Comparison of ENCODE assay signal across 8 cellular contexts in genomic region chr21:21003701-21004100, GRCh38. TPM values are rescaled to one million over a fixed set of nuclear protein-coding genes. Genes with fewer than 3 reads are reported as not detected.
DNase-seq lines count a peak whose midpoint lies in the region; ATAC-seq, FAIRE-seq and TF ChIP-seq lines count a peak whose summit lies in the region.

No MANE protein-coding gene starts in this region.

- no peaks in the 10 kb centered on the region for H3K27me3 ChIP-seq in DND-41 (ENCODE audit: insufficient read depth, low read length, poor library complexity)
- H3K27me3 ChIP-seq in breast epithelium: no peaks in the 10 kb centered on the region

- H3K79me2 ChIP-seq in DND-41 (ENCODE audit: insufficient read depth, low read length): no peaks in the 10 kb centered on the region

- H4K20me1 ChIP-seq in DND-41 (ENCODE audit: insufficient read depth, low read length): no peaks in the 10 kb centered on the region

- TF ChIP-seq POLR2A in breast epithelium (IDR thresholded peaks at IDR 0.05): no peak

- intact Hi-C loops in breast epithelium (cut with DNase I; ENCODE audit: low total_unique reads): no loop called here

- no peak for FAIRE-seq in RCC 7860 (lab: Jason Lieb, UNC)

- ATAC-seq in DND-41 (ENCODE audit: insufficient read depth, low read depth) (peak; percentile 45; the same call in 2 of the 3 replicates), GM18858 (IDR thresholded peaks at IDR 0.05; ENCODE audit: unreplicated experiment) (no peak), HG03095 (IDR thresholded peaks at IDR 0.05; ENCODE audit: unreplicated experiment) (no peak)

- DNase-seq in DND-41: peak; percentile 24
- peak; percentile 53 for DNase-seq in LHCN-M2 (ENCODE audit: low read depth)
- DNase-seq in SKM-1 (lab: John Stamatoyannopoulos, UW; ENCODE audit: unreplicated experiment): peak; percentile 25
- peak; percentile 38 for DNase-seq in iPS-NIHi7 (ENCODE audit: extremely low spot score)
- DNase-seq in breast epithelium (ENCODE audit: low spot score in 2 of 2): no peak
- no peak for DNase-seq in RCC 7860 (ENCODE audit: low spot score)

- H3K4me3 ChIP-seq in DND-41 (ENCODE audit: low read depth in 1 of 2, low read length in 2 of 2) (no peak overlapping the region), breast epithelium (no peak overlapping the region)

- H3K4me1 ChIP-seq in DND-41 (ENCODE audit: insufficient read depth, low read length): no peaks in the 10 kb centered on the region
- peaks cover 0 to 3% of the 10 kb centered on the region in 2 donors for H3K4me1 ChIP-seq in breast epithelium

- H2AFZ ChIP-seq in DND-41 (ENCODE audit: low read depth, low read length): no peak overlapping the region

- H3K27ac ChIP-seq in DND-41 (ENCODE audit: low read length): no peak overlapping the region
- H3K27ac ChIP-seq in breast epithelium: no peak overlapping the region

- no peaks in the 10 kb centered on the region for H3K36me3 ChIP-seq in DND-41 (ENCODE audit: insufficient read depth, low read length)
- no peaks in the 10 kb centered on the region for H3K36me3 ChIP-seq in breast epithelium

- no peak overlapping the region for H3K4me2 ChIP-seq in DND-41 (ENCODE audit: insufficient read depth, low read length)

- H3K9me3 ChIP-seq in DND-41 (ENCODE audit: insufficient read depth, low read length, severe bottlenecking): no peaks in the 10 kb centered on the region
- H3K9me3 ChIP-seq in breast epithelium: no peaks in the 10 kb centered on the region

- peak; percentile 64 for TF ChIP-seq CTCF in DND-41 (IDR thresholded peaks at IDR 0.05; ENCODE audit: borderline replicate concordance, extremely low read depth, low read length, poor library complexity, severe bottlenecking)
- peak in 1 of 3 donors; percentile 30 for TF ChIP-seq CTCF in breast epithelium (IDR thresholded peaks at IDR 0.05)

- no peak overlapping the region for H3K9ac ChIP-seq in DND-41 (ENCODE audit: low read depth, low read length)

RNA-seq across cellular contexts. Expression of gene NCAM2, which starts 5.5 kb away (rescaled TPM):
- 0.40 and 0.51 TPM in 2 replicates for total RNA-seq in LHCN-M2 (2014; rRNA removed)
- 0.18 TPM for polyA plus RNA-seq in LHCN-M2 (2012)
- 1 to 10 TPM; 2.6 to 6.3 (median 3.6) TPM for total RNA-seq in breast epithelium

Comparison
In these comparisons a context has a peak if more than half of its experiments do, and no peak if none do; other contexts are left out.
1. DNase-seq: peak in DND-41 (single experiment), LHCN-M2 (single experiment), SKM-1 (single experiment) and iPS-NIHi7 (single experiment); none in breast epithelium (0 of 2) and RCC 7860 (single experiment).